In genomic region chr3:17491601-17492000, GRCh38 we compare ENCODE assay signal across 18 cellular contexts.
DNase-seq lines count a peak whose midpoint lies in the region; ATAC-seq, FAIRE-seq and TF ChIP-seq lines count a peak whose summit lies in the region.
"Had no signal": no experiment of that assay in that cellular context is flagged by ENCODE, and none has a peak within 500 bp of the region (broad histone marks: within the 10 kb centered on the region; RNA-seq: fewer than 3 reads in every experiment).

No MANE protein-coding gene starts in this region.

- H3K4me2 ChIP-seq in neural progenitor cell = no peak overlapping the region
- H3K4me2 ChIP-seq: BLaER1 had no signal

- TF ChIP-seq POLR2A in H54 (IDR thresholded peaks at IDR 0.05; ENCODE audit: low read depth, low read length) (no peak), erythroblast (IDR thresholded peaks at IDR 0.05; ENCODE audit: low read length) (no peak)

- H3K36me3 Mint-ChIP-seq in osteocyte (ENCODE audit: unreplicated experiment) = peaks cover 18% of the 10 kb centered on the region
- peaks cover 15% of the 10 kb centered on the region for H3K36me3 Mint-ChIP-seq in neural progenitor cell

- ATAC-seq in RWPE2 (ENCODE audit: low read depth) (peak; percentile 55; the same call in 2 of the 3 replicates), HG02885 (IDR thresholded peaks at IDR 0.05; ENCODE audit: poor library complexity, unreplicated experiment) (no peak)
- ATAC-seq: right cardiac atrium; stimulated activated naive CD8-positive, alpha-beta T cell treated with anti-CD3 and anti-CD28 coated beads, Interleukin-15, Interleukin-2, amounts not matched to agents 100 U/mL and 50 U/mL, for 24 hours had no signal

- H3K9ac ChIP-seq in neural progenitor cell = no peak overlapping the region
- H3K9ac ChIP-seq: BLaER1 had no signal

- FAIRE-seq in H54 (lab: Jason Lieb, UNC) = peak; percentile 89
- FAIRE-seq: kidney had no signal

- H3K4me3 ChIP-seq in RWPE2 (ENCODE audit: severe bottlenecking) = no peak overlapping the region
- H3K4me3 ChIP-seq in neural progenitor cell = no peak overlapping the region
- H3K4me3 ChIP-seq: BLaER1, coronary artery had no signal

- H3K4me1 ChIP-seq in RWPE2 (ENCODE audit: insufficient read depth, poor library complexity, severe bottlenecking) = peaks cover 6% of the 10 kb centered on the region
- no peaks in the 10 kb centered on the region for H3K4me1 ChIP-seq in neural progenitor cell

- H3K9me3 ChIP-seq in RWPE2 (ENCODE audit: severe bottlenecking) (no peaks in the 10 kb centered on the region), neural progenitor cell (ENCODE audit: low read depth) (no peaks in the 10 kb centered on the region)

- H2AFZ ChIP-seq in neural progenitor cell (replicated peaks) = no peak overlapping the region

- no peak for TF ChIP-seq CTCF in RWPE2 (IDR thresholded peaks at IDR 0.05; ENCODE audit: poor library complexity, severe bottlenecking)
- TF ChIP-seq CTCF in osteocyte (IDR thresholded peaks at IDR 0.05) = no peak
- TF ChIP-seq CTCF in neural progenitor cell (IDR thresholded peaks at IDR 0.05) = no peak

- peaks cover 22% of the 10 kb centered on the region for H3K4me1 Mint-ChIP-seq in osteocyte (ENCODE audit: unreplicated experiment)
- no peaks in the 10 kb centered on the region for H3K4me1 Mint-ChIP-seq in neural progenitor cell
- H3K4me1 Mint-ChIP-seq: activated B cell treated with CpG ODN at 0.5 μM for 24 hours had no signal

- H3K79me2 ChIP-seq in neural progenitor cell (ENCODE audit: low read depth) = no peaks in the 10 kb centered on the region

- no peak for DNase-seq in H54 (ENCODE audit: insufficient read length, low spot score)
- DNase-seq in RWPE2 (ENCODE audit: low spot score) = no peak
- DNase-seq in erythroblast (lab: John Stamatoyannopoulos, UW) = peak; percentile 56 to 68
- no peak for DNase-seq in osteocyte (ENCODE audit: extremely low spot score, unreplicated experiment)
- DNase-seq in DMS53 (lab: John Stamatoyannopoulos, UW) = no peak
- DNase-seq in neural progenitor cell (ENCODE audit: low spot score) = no peak
- DNase-seq in cortex of kidney (lab: John Stamatoyannopoulos, UW) = no peak
- DNase-seq: activated B cell treated with CpG ODN at 0.5 μM for 24 hours; activated CD8-positive, alpha-beta memory T cell treated with anti-CD3 and anti-CD28 coated beads, Interleukin-2, amount 50 U/mL, for 48 hours; kidney; MM.1S; right cardiac atrium; stimulated activated naive CD8-positive, alpha-beta T cell treated with anti-CD3 and anti-CD28 coated beads, Interleukin-15, Interleukin-2, amounts not matched to agents 100 U/mL and 50 U/mL, for 24 hours; SW 1271 had no signal

- H3K4me3 Mint-ChIP-seq in osteocyte (ENCODE audit: unreplicated experiment) (no peak overlapping the region), neural progenitor cell (no peak overlapping the region)
- H3K4me3 Mint-ChIP-seq: activated B cell treated with CpG ODN at 0.5 μM for 24 hours; activated naive CD8-positive, alpha-beta T cell had no signal

- no peaks in the 10 kb centered on the region for H3K36me3 ChIP-seq in RWPE2 (ENCODE audit: low read depth)
- no peaks in the 10 kb centered on the region for H3K36me3 ChIP-seq in neural progenitor cell

- no peaks in the 10 kb centered on the region for H3K27me3 Mint-ChIP-seq in osteocyte (ENCODE audit: unreplicated experiment)
- no peaks in the 10 kb centered on the region for H3K27me3 Mint-ChIP-seq in neural progenitor cell (ENCODE audit: insufficient read depth, low read depth)
- H3K27me3 Mint-ChIP-seq: activated B cell treated with CpG ODN at 0.5 μM for 24 hours; activated naive CD8-positive, alpha-beta T cell had no signal

- peak overlapping the region; percentile 6 for H3K27ac Mint-ChIP-seq in osteocyte (ENCODE audit: unreplicated experiment)
- H3K27ac Mint-ChIP-seq in neural progenitor cell = no peak overlapping the region
- H3K27ac Mint-ChIP-seq: activated B cell treated with CpG ODN at 0.5 μM for 24 hours; activated naive CD8-positive, alpha-beta T cell had no signal

- H3K9me3 Mint-ChIP-seq in osteocyte (ENCODE audit: unreplicated experiment) (peaks cover 38% of the 10 kb centered on the region), neural progenitor cell (peaks cover 40% of the 10 kb centered on the region)

- no peaks in the 10 kb centered on the region for H4K20me1 ChIP-seq in neural progenitor cell (ENCODE audit: low read depth)
- H4K20me1 ChIP-seq: BLaER1 had no signal

- H3K27me3 ChIP-seq in RWPE2 (ENCODE audit: insufficient read depth, poor library complexity, severe bottlenecking) (no peaks in the 10 kb centered on the region), neural progenitor cell (no peaks in the 10 kb centered on the region)
- H3K27me3 ChIP-seq: BLaER1 had no signal

- no peaks in the 10 kb centered on the region for H3F3A ChIP-seq in neural progenitor cell (ENCODE audit: low read depth)

- H3K27ac ChIP-seq in RWPE2 (ENCODE audit: poor library complexity, severe bottlenecking) = no peak overlapping the region
- H3K27ac ChIP-seq in neural progenitor cell = no peak overlapping the region
- H3K27ac ChIP-seq: BLaER1, coronary artery had no signal

Comparison
In these comparisons a context has a peak if more than half of its experiments do, and no peak if none do; other contexts are left out.
1. DNase-seq: peak in erythroblast (2 of 2); none in H54 (single experiment), RWPE2 (single experiment), osteocyte (single experiment), DMS53 (single experiment), neural progenitor cell (single experiment) and cortex of kidney (single experiment).